Comparison of ENCODE assay signal across 13 cellular contexts in genomic region chr7:85719981-85720963, GRCh38.
DNase-seq lines count a peak whose midpoint lies in the region; ATAC-seq and TF ChIP-seq lines count a peak whose summit lies in the region.
"Had no signal": no experiment of that assay in that cellular context is flagged by ENCODE, and none has a peak within 500 bp of the region (broad histone marks: within the 10 kb centered on the region; RNA-seq: fewer than 3 reads in every experiment).

No MANE protein-coding gene starts in this region.

- no peaks in the 10 kb centered on the region for H3K36me3 Mint-ChIP-seq in MCF 10A (ENCODE audit: insufficient read depth, unreplicated experiment)
- H3K36me3 Mint-ChIP-seq in mesothelial cell of epicardium, result no peaks in the 10 kb centered on the region

- CTCF ChIA-PET in MCF 10A (lab: Yijun Ruan, JAX) (interaction anchor here (0.6 to 1.6 kb wide), 7 partner anchors 9 to 1784 kb away, joined by 3 to 7 read pairs (median 3); no protein-coding TSS in a partner anchor), Panc1 (lab: Charles Lee) (no interaction called here)

- in situ Hi-C loops in Panc1 (cut with HindIII; ENCODE audit: low pct_unique_long_range_greater_than_20kb, low sequenced_read_pairs), result no loop called here

- BruUV-seq in MCF 10A (replicated peaks; lab: Mats Ljungman, UMichigan), result TSS peak; percentile 94
- BruUV-seq in Panc1 (replicated peaks; lab: Mats Ljungman, UMichigan), result no TSS peak

- TF ChIP-seq POLR2A in breast epithelium (IDR thresholded peaks at IDR 0.05), result no peak

- H3K27ac Mint-ChIP-seq in MCF 10A (ENCODE audit: low read depth, unreplicated experiment) (peak overlapping the region; percentile 78), mesothelial cell of epicardium (no peak overlapping the region)
- H3K27ac Mint-ChIP-seq: B cell had no signal

- H3K36me3 ChIP-seq in breast epithelium, result no peaks in the 10 kb centered on the region
- H3K36me3 ChIP-seq in Panc1 (ENCODE audit: control insufficient read depth, insufficient read depth, low read length), result no peaks in the 10 kb centered on the region
- H3K36me3 ChIP-seq in aorta (ENCODE audit: control insufficient read depth in 1 of 2, insufficient read depth in 2 of 2, low read length in 1 of 2), result no peaks in the 10 kb centered on the region
- H3K36me3 ChIP-seq: tibial nerve, WERI-Rb-1 had no signal

- POLR2A ChIA-PET in MCF 10A (lab: Yijun Ruan, JAX), result interaction anchor here (0.6 to 1.8 kb wide), 4 partner anchors 15 to 43 kb away, joined by 3 to 10 read pairs (median 4); no protein-coding TSS in a partner anchor
- POLR2A ChIA-PET in Panc1 (lab: Charles Lee), result no interaction called here

- H3K4me1 ChIP-seq in breast epithelium, result no peaks in the 10 kb centered on the region
- H3K4me1 ChIP-seq in Panc1 (ENCODE audit: control insufficient read depth, insufficient read depth, low read length), result no peaks in the 10 kb centered on the region
- no peaks in the 10 kb centered on the region for H3K4me1 ChIP-seq in aorta (ENCODE audit: control insufficient read depth in 1 of 2, insufficient read depth in 2 of 2, low read length in 2 of 2)

- H3K27me3 Mint-ChIP-seq in MCF 10A (ENCODE audit: insufficient read depth, unreplicated experiment) (no peaks in the 10 kb centered on the region), mesothelial cell of epicardium (ENCODE audit: low read depth) (no peaks in the 10 kb centered on the region)
- H3K27me3 Mint-ChIP-seq: B cell had no signal

- H3K4me3 Mint-ChIP-seq in MCF 10A (ENCODE audit: unreplicated experiment), result no peak overlapping the region
- H3K4me3 Mint-ChIP-seq in mesothelial cell of epicardium, result no peak overlapping the region
- H3K4me3 Mint-ChIP-seq: B cell had no signal

- H3K27me3 ChIP-seq in breast epithelium, result no peaks in the 10 kb centered on the region
- H3K27me3 ChIP-seq in Panc1 (ENCODE audit: control insufficient read depth, insufficient read depth, low read length), result no peaks in the 10 kb centered on the region
- no peaks in the 10 kb centered on the region for H3K27me3 ChIP-seq in aorta (ENCODE audit: control insufficient read depth in 1 of 2, insufficient read depth in 2 of 2, low read length in 1 of 2)
- H3K27me3 ChIP-seq: tibial nerve had no signal

- no peak overlapping the region for H3K4me3 ChIP-seq in breast epithelium
- H3K4me3 ChIP-seq in Panc1 (ENCODE audit: low read depth in 2 of 2, low read length in 2 of 2), result no peak overlapping the region
- no peak overlapping the region for H3K4me3 ChIP-seq in fibroblast of villous mesenchyme (ENCODE audit: low read depth, low read length)
- H3K4me3 ChIP-seq in aorta (ENCODE audit: low read length in 2 of 2), result no peak overlapping the region
- H3K4me3 ChIP-seq: tibial nerve had no signal

- WGBS in aorta, 2 donors, result 14 to 22% methylated on average over 4 of the region's 4 CpGs

- no peaks in the 10 kb centered on the region for H3K9me3 Mint-ChIP-seq in MCF 10A (ENCODE audit: unreplicated experiment)
- H3K9me3 Mint-ChIP-seq in mesothelial cell of epicardium, result peaks cover 3% of the 10 kb centered on the region

- ATAC-seq in Panc1 (no peak), aorta (ENCODE audit: low FRiP score) (peak; percentile 72), GM18858 (IDR thresholded peaks at IDR 0.05; ENCODE audit: unreplicated experiment) (no peak)

- H3K4me1 Mint-ChIP-seq in MCF 10A (ENCODE audit: insufficient read depth, unreplicated experiment) (peaks cover 6% of the 10 kb centered on the region), mesothelial cell of epicardium (peaks cover 3% of the 10 kb centered on the region)
- H3K4me1 Mint-ChIP-seq: B cell had no signal

- H3K27ac ChIP-seq in breast epithelium, result no peak overlapping the region
- no peak overlapping the region for H3K27ac ChIP-seq in Panc1 (ENCODE audit: low read length)
- H3K27ac ChIP-seq in aorta (ENCODE audit: low read depth in 1 of 2, low read length in 2 of 2), result no peak overlapping the region
- H3K27ac ChIP-seq: tibial nerve, WERI-Rb-1 had no signal

- H3K9me3 ChIP-seq in breast epithelium, result no peaks in the 10 kb centered on the region
- no peaks in the 10 kb centered on the region for H3K9me3 ChIP-seq in Panc1 (ENCODE audit: control insufficient read depth, insufficient read depth, low read depth, low read length)
- H3K9me3 ChIP-seq in aorta (ENCODE audit: control insufficient read depth, low read length), result no peaks in the 10 kb centered on the region
- H3K9me3 ChIP-seq: tibial nerve had no signal

- TF ChIP-seq CTCF in MCF 10A (IDR thresholded peaks at IDR 0.05; ENCODE audit: unreplicated experiment) (no peak), breast epithelium (IDR thresholded peaks at IDR 0.05) (no peak), Panc1 (IDR thresholded peaks at IDR 0.05) (no peak), fibroblast of villous mesenchyme (IDR thresholded peaks at IDR 0.05; ENCODE audit: insufficient read depth, low read depth, low read length) (no peak), mesothelial cell of epicardium (IDR thresholded peaks at IDR 0.05; ENCODE audit: unreplicated experiment) (no peak)

- peak; percentile 62 for DNase-seq in MCF 10A (ENCODE audit: unreplicated experiment)
- no peak for DNase-seq in breast epithelium (ENCODE audit: low spot score in 2 of 2)
- peak; percentile 75 for DNase-seq in Panc1 (ENCODE audit: low read depth, low spot score)
- DNase-seq in fibroblast of villous mesenchyme (ENCODE audit: low read depth), result peak; percentile 61
- DNase-seq in aorta, result no peak
- DNase-seq in mesothelial cell of epicardium (ENCODE audit: low spot score in 2 of 2, unreplicated experiment in 2 of 2), result no peak
- DNase-seq in D341Med (ENCODE audit: low spot score), result no peak
- DNase-seq: activated naive CD4-positive, alpha-beta T cell treated with Interleukin-2 at 50 U/mL for 16 hours; NCI-H2171 treated with DMSO at 0.1 percent for 48 hours; WERI-Rb-1 had no signal

- intact Hi-C loops in MCF 10A (cut with micrococcal nuclease), result loop anchor here (1.0 kb wide), 1 partner anchor 25 kb away; no protein-coding TSS in a partner anchor
- intact Hi-C loops in breast epithelium (cut with DNase I; ENCODE audit: low total_unique reads), result no loop called here
- intact Hi-C loops in Panc1 (cut with micrococcal nuclease; ENCODE audit: unreplicated experiment), result no loop called here
- intact Hi-C loops in aorta (cut with DNase I), result no loop called here

Comparison
In these comparisons a context has a peak if more than half of its experiments do, and no peak if none do; other contexts are left out.
1. DNase-seq: peak in MCF 10A (single experiment), Panc1 (single experiment) and fibroblast of villous mesenchyme (single experiment); none in breast epithelium (0 of 2), aorta (0 of 2), mesothelial cell of epicardium (0 of 2) and D341Med (single experiment).